Comparison of ENCODE assay signal across 6 cellular contexts in the genomic region with DNA sequence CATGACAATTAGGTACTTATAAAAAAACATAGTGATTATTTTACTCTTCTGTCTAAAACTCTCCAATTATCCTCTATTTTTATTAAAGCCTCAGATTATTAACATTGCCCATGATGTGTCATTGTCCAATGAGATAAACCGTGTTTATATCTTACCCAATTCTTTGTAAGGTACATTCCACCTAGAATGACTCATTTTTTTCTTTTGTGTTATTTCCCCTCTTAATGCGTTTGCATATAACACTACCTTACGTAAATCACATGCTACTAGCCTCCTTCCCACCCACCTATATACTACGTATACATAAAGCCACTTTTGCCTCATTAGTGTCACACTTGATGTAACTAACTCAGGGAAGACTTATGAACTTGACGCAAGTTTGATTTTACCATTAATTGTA.
"Had no signal": no experiment of that assay in that cellular context is flagged by ENCODE, and none has a peak within 500 bp of the region (broad histone marks: within the 10 kb centered on the region; RNA-seq: fewer than 3 reads in every experiment).

No MANE protein-coding gene starts in this region.

- H3K27ac Mint-ChIP-seq: GM23338, H9, IgD-negative memory B cell had no signal

- H3K4me2 ChIP-seq: GM23338 had no signal

- H3K27me3 Mint-ChIP-seq: IgD-negative memory B cell had no signal

- H3K4me3 Mint-ChIP-seq: GM23338, H9, IgD-negative memory B cell had no signal

- H3K4me1 Mint-ChIP-seq: GM23338, H9, IgD-negative memory B cell had no signal

- DNase-seq: H9, HCEC 1CT, KBM-7 had no signal

- H2AFZ ChIP-seq: GM23338 had no signal

- ATAC-seq: GM23338, HepG2 had no signal

- H3K4me3 ChIP-seq: GM23338 had no signal

- H3K36me3 Mint-ChIP-seq: IgD-negative memory B cell had no signal
